In genomic region chr14:104813286-104813685, GRCh38 we compare ENCODE assay signal across 21 cellular contexts. TPM values are rescaled to one million over a fixed set of nuclear protein-coding genes. Genes with fewer than 3 reads are reported as not detected.
DNase-seq lines count a peak whose midpoint lies in the region; ATAC-seq, FAIRE-seq and TF ChIP-seq lines count a peak whose summit lies in the region.
"Had no signal": no experiment of that assay in that cellular context is flagged by ENCODE, and none has a peak within 500 bp of the region (broad histone marks: within the 10 kb centered on the region; RNA-seq: fewer than 3 reads in every experiment).

No MANE protein-coding gene starts in this region.

- no peak overlapping the region for H3K27ac Mint-ChIP-seq in activated naive CD4-positive, alpha-beta T cell treated with anti-CD3 and anti-CD28 coated beads for 36 hours
- H3K27ac Mint-ChIP-seq in activated naive CD4-positive, alpha-beta T cell treated with anti-CD3 and anti-CD28 coated beads, Interleukin-2, amount 10 ng/mL, durations not matched to agents 7 days and 5 days = no peak overlapping the region
- H3K27ac Mint-ChIP-seq in CD4-positive, alpha-beta T cell = peak overlapping the region; percentile 93
- H3K27ac Mint-ChIP-seq in brain = peak overlapping the region in 3 of 5 experiments; percentile 45 to 56 (median 45)

- H3K27ac ChIP-seq in CD4-positive, alpha-beta T cell (ENCODE audit: low read depth, low read length) = no peak overlapping the region

- no peaks in the 10 kb centered on the region for H3K27me3 Mint-ChIP-seq in activated naive CD4-positive, alpha-beta T cell treated with anti-CD3 and anti-CD28 coated beads for 36 hours (ENCODE audit: low read depth)
- H3K27me3 Mint-ChIP-seq in activated naive CD4-positive, alpha-beta T cell treated with anti-CD3 and anti-CD28 coated beads, Interleukin-2, amount 10 ng/mL, durations not matched to agents 7 days and 5 days = no peaks in the 10 kb centered on the region
- no peaks in the 10 kb centered on the region for H3K27me3 Mint-ChIP-seq in CD4-positive, alpha-beta T cell
- H3K27me3 Mint-ChIP-seq in brain = peaks cover 7% of the 10 kb centered on the region

- no peak for FAIRE-seq in RCC 7860 (lab: Jason Lieb, UNC)
- FAIRE-seq: GM12891, GM18507, HepG2 had no signal

- H3K4me1 Mint-ChIP-seq in activated naive CD4-positive, alpha-beta T cell treated with anti-CD3 and anti-CD28 coated beads for 36 hours (ENCODE audit: low read depth) = peaks cover 18% of the 10 kb centered on the region
- H3K4me1 Mint-ChIP-seq in activated naive CD4-positive, alpha-beta T cell treated with anti-CD3 and anti-CD28 coated beads, Interleukin-2, amount 10 ng/mL, durations not matched to agents 7 days and 5 days = peaks cover 17% of the 10 kb centered on the region
- peaks cover 24% of the 10 kb centered on the region for H3K4me1 Mint-ChIP-seq in CD4-positive, alpha-beta T cell (ENCODE audit: low read depth)
- H3K4me1 Mint-ChIP-seq in brain = peaks cover 28% of the 10 kb centered on the region

- intact Hi-C loops in activated naive CD4-positive, alpha-beta T cell treated with anti-CD3 and anti-CD28 coated beads for 36 hours (cut with micrococcal nuclease) = no loop called here
- intact Hi-C loops in CD4-positive, alpha-beta T cell (cut with DNase I, micrococcal nuclease) = no loop called here
- intact Hi-C loops in posterior vena cava (cut with DNase I) = no loop called here

- H3K9me3 Mint-ChIP-seq in activated naive CD4-positive, alpha-beta T cell treated with anti-CD3 and anti-CD28 coated beads for 36 hours = peaks cover 1% of the 10 kb centered on the region
- H3K9me3 Mint-ChIP-seq in activated naive CD4-positive, alpha-beta T cell treated with anti-CD3 and anti-CD28 coated beads, Interleukin-2, amount 10 ng/mL, durations not matched to agents 7 days and 5 days = no peaks in the 10 kb centered on the region
- H3K9me3 Mint-ChIP-seq in CD4-positive, alpha-beta T cell = no peaks in the 10 kb centered on the region
- H3K9me3 Mint-ChIP-seq in brain = no peaks in the 10 kb centered on the region
- H3K9me3 Mint-ChIP-seq: CD8-positive, alpha-beta T cell had no signal

- peak; percentile 2 for DNase-seq in activated naive CD4-positive, alpha-beta T cell treated with anti-CD3 and anti-CD28 coated beads for 36 hours
- DNase-seq in activated naive CD4-positive, alpha-beta T cell treated with anti-CD3 and anti-CD28 coated beads, Interleukin-2, amount 10 ng/mL, durations not matched to agents 7 days and 5 days = no peak
- no peak for DNase-seq in CD4-positive, alpha-beta T cell
- peak; percentile 41 for DNase-seq in posterior vena cava (ENCODE audit: low spot score)
- no peak for DNase-seq in AG20443 (ENCODE audit: low spot score)
- DNase-seq in RCC 7860 (ENCODE audit: low spot score) = no peak
- DNase-seq in DMS79 treated with DMSO at 0.1 percent for 48 hours (lab: John Stamatoyannopoulos, UW) = no peak
- DNase-seq: Calu3; CD8-positive, alpha-beta T cell; GOT3; KBM-7; NCI-H187; NCI-H2107; NCI-H2227 treated with DMSO at 0.1 percent for 48 hours; NCI-H510A treated with DMSO at 0.1 percent for 48 hours; NCI-H774; SHP77 treated with DMSO at 0.1 percent for 48 hours had no signal

- POLR2A ChIA-PET in CD4-positive, alpha-beta T cell (lab: Charles Lee) = no interaction called here

- ATAC-seq in CD4-positive, alpha-beta T cell (ENCODE audit: poor library complexity) = no peak
- ATAC-seq: CD8-positive, alpha-beta T cell; HepG2 had no signal

- no peaks in the 10 kb centered on the region for H3K27me3 ChIP-seq in CD4-positive, alpha-beta T cell (ENCODE audit: control insufficient read depth, insufficient read depth, low read length)

- H3K4me3 Mint-ChIP-seq in activated naive CD4-positive, alpha-beta T cell treated with anti-CD3 and anti-CD28 coated beads for 36 hours = no peak overlapping the region
- H3K4me3 Mint-ChIP-seq in activated naive CD4-positive, alpha-beta T cell treated with anti-CD3 and anti-CD28 coated beads, Interleukin-2, amount 10 ng/mL, durations not matched to agents 7 days and 5 days = no peak overlapping the region
- H3K4me3 Mint-ChIP-seq in CD4-positive, alpha-beta T cell = peak overlapping the region; percentile 79
- H3K4me3 Mint-ChIP-seq in brain = peak overlapping the region in 4 of 5 experiments; percentile 74 to 97 (median 96)

- peaks cover 7% of the 10 kb centered on the region for H3K36me3 Mint-ChIP-seq in activated naive CD4-positive, alpha-beta T cell treated with anti-CD3 and anti-CD28 coated beads for 36 hours (ENCODE audit: low read depth)
- H3K36me3 Mint-ChIP-seq in activated naive CD4-positive, alpha-beta T cell treated with anti-CD3 and anti-CD28 coated beads, Interleukin-2, amount 10 ng/mL, durations not matched to agents 7 days and 5 days = peaks cover 1% of the 10 kb centered on the region
- H3K36me3 Mint-ChIP-seq in CD4-positive, alpha-beta T cell (ENCODE audit: low read depth) = peaks cover 4% of the 10 kb centered on the region
- H3K36me3 Mint-ChIP-seq in brain = peaks cover 11% of the 10 kb centered on the region
- H3K36me3 Mint-ChIP-seq: CD8-positive, alpha-beta T cell had no signal

- CTCF ChIA-PET in activated naive CD4-positive, alpha-beta T cell treated with anti-CD3 and anti-CD28 coated beads for 36 hours (lab: Charles Lee) = no interaction called here
- CTCF ChIA-PET in activated naive CD4-positive, alpha-beta T cell treated with anti-CD3 and anti-CD28 coated beads, Interleukin-2, amount 10 ng/mL, durations not matched to agents 7 days and 5 days (lab: Charles Lee) = interaction anchor here (1.0 kb wide), 1 partner anchor 12 kb away, joined by 3 read pairs; the partner anchor contains the start of gene ZBTB42
- CTCF ChIA-PET in CD4-positive, alpha-beta T cell (lab: Charles Lee) = no interaction called here

- TF ChIP-seq CTCF in CD4-positive, alpha-beta T cell (IDR thresholded peaks at IDR 0.05) = no peak
- TF ChIP-seq CTCF in brain (conservative IDR thresholded peaks at IDR 0.05) = no peak

- H3K9me3 ChIP-seq in CD4-positive, alpha-beta T cell (ENCODE audit: control insufficient read depth, low read length) = no peaks in the 10 kb centered on the region

RNA-seq across cellular contexts. Expression of gene ZBTB42, which starts 12.4 kb away (rescaled TPM):
- total RNA-seq in activated naive CD4-positive, alpha-beta T cell treated with anti-CD3 and anti-CD28 coated beads for 36 hours = 1 to 10 TPM; 1.3 to 1.6 TPM
- total RNA-seq in CD4-positive, alpha-beta T cell = 1 to 10 TPM; 2.9 to 3.0 TPM
- polyA plus RNA-seq in brain (ENCODE audit: insufficient read depth, low read depth, low replicate concordance) = 2.2 TPM
- total RNA-seq in posterior vena cava = 1 to 10 TPM; 3.3 to 3.8 TPM

RNA-seq across cellular contexts. Expression of gene AKT1, which starts 17.7 kb away (rescaled TPM):
- 100 to 1,000 TPM; 114 to 115 TPM for total RNA-seq in activated naive CD4-positive, alpha-beta T cell treated with anti-CD3 and anti-CD28 coated beads for 36 hours
- 10 to 100 TPM; 58.8 to 66.5 TPM for total RNA-seq in CD4-positive, alpha-beta T cell
- polyA plus RNA-seq in brain (ENCODE audit: insufficient read depth, low read depth, low replicate concordance) = 192 TPM
- total RNA-seq in posterior vena cava = 100 to 1,000 TPM; 115 to 143 TPM

RNA-seq across cellular contexts. Expression of gene CEP170B, which starts 51.8 kb away (rescaled TPM):
- total RNA-seq in activated naive CD4-positive, alpha-beta T cell treated with anti-CD3 and anti-CD28 coated beads for 36 hours = 1 to 10 TPM; 3.3 TPM
- 1 to 10 TPM; 4.4 to 4.7 TPM for total RNA-seq in CD4-positive, alpha-beta T cell
- polyA plus RNA-seq in brain (ENCODE audit: insufficient read depth, low read depth, low replicate concordance) = 35.2 TPM
- 10 to 100 TPM; 26.8 to 47.0 TPM for total RNA-seq in posterior vena cava

Comparison
In these comparisons a context has a peak if more than half of its experiments do, and no peak if none do; other contexts are left out.
1. DNase-seq: peak in activated naive CD4-positive, alpha-beta T cell treated with anti-CD3 and anti-CD28 coated beads for 36 hours (single experiment) and posterior vena cava (single experiment); none in activated naive CD4-positive, alpha-beta T cell treated with anti-CD3 and anti-CD28 coated beads, Interleukin-2, amount 10 ng/mL, durations not matched to agents 7 days and 5 days (single experiment), CD4-positive, alpha-beta T cell (0 of 10), AG20443 (single experiment), RCC 7860 (single experiment) and DMS79 treated with DMSO at 0.1 percent for 48 hours (single experiment).
2. H3K27ac Mint-ChIP-seq: peak in CD4-positive, alpha-beta T cell (single experiment) and brain (3 of 5); none in activated naive CD4-positive, alpha-beta T cell treated with anti-CD3 and anti-CD28 coated beads for 36 hours (single experiment) and activated naive CD4-positive, alpha-beta T cell treated with anti-CD3 and anti-CD28 coated beads, Interleukin-2, amount 10 ng/mL, durations not matched to agents 7 days and 5 days (single experiment).
3. H3K4me3 Mint-ChIP-seq: peak in CD4-positive, alpha-beta T cell (single experiment) and brain (4 of 5); none in activated naive CD4-positive, alpha-beta T cell treated with anti-CD3 and anti-CD28 coated beads for 36 hours (single experiment) and activated naive CD4-positive, alpha-beta T cell treated with anti-CD3 and anti-CD28 coated beads, Interleukin-2, amount 10 ng/mL, durations not matched to agents 7 days and 5 days (single experiment).
4. RNA of gene CEP170B, which starts 51.8 kb away (total RNA-seq): 26.8 to 47.0 TPM in posterior vena cava; 4.4 to 4.7 TPM in CD4-positive, alpha-beta T cell and 3.3 TPM in activated naive CD4-positive, alpha-beta T cell treated with anti-CD3 and anti-CD28 coated beads for 36 hours; every median in the first group is over 4 times any median in the second.